ENCODE assay signal across 16 cellular contexts in genomic region chr20:64156136-64156885, GRCh38. TPM values are rescaled to one million over a fixed set of nuclear protein-coding genes. Genes with fewer than 3 reads are reported as not detected.
DNase-seq lines count a peak whose midpoint lies in the region; ATAC-seq and TF ChIP-seq lines count a peak whose summit lies in the region.
"Had no signal": no experiment of that assay in that cellular context is flagged by ENCODE, and none has a peak within 500 bp of the region (broad histone marks: within the 10 kb centered on the region; RNA-seq: fewer than 3 reads in every experiment).

No MANE protein-coding gene starts in this region.

- ATAC-seq in HG03442 (IDR thresholded peaks at IDR 0.05; ENCODE audit: unreplicated experiment), result no peak
- ATAC-seq: activated T-helper 17 cell treated with anti-CD3 and anti-CD28 coated beads, Interleukin-2, amount 50 U/mL, for 72 hours had no signal

- H3K4me1 Mint-ChIP-seq in glutamatergic neuron (ENCODE audit: low read depth, unreplicated experiment), result peaks cover 41% of the 10 kb centered on the region

- H3K4me1 ChIP-seq in breast epithelium, result no peaks in the 10 kb centered on the region

- no peak for TF ChIP-seq POLR2A in breast epithelium (IDR thresholded peaks at IDR 0.05)

- no peaks in the 10 kb centered on the region for H3K36me3 ChIP-seq in breast epithelium

- H3K9me3 ChIP-seq in breast epithelium, result no peaks in the 10 kb centered on the region

- H3K4me3 Mint-ChIP-seq in glutamatergic neuron (ENCODE audit: unreplicated experiment), result peak overlapping the region; percentile 67
- H3K4me3 Mint-ChIP-seq: activated T-helper 17 cell treated with anti-CD3 and anti-CD28 coated beads, Interleukin-2, amount 50 U/mL, for 72 hours; central memory CD8-positive, alpha-beta T cell had no signal

- no peak overlapping the region for H3K27ac ChIP-seq in breast epithelium

- intact Hi-C loops in breast epithelium (cut with DNase I; ENCODE audit: low total_unique reads), result no loop called here

- H3K27ac Mint-ChIP-seq in glutamatergic neuron (ENCODE audit: unreplicated experiment), result peak overlapping the region; percentile 98
- H3K27ac Mint-ChIP-seq: activated T-helper 17 cell treated with anti-CD3 and anti-CD28 coated beads, Interleukin-2, amount 50 U/mL, for 72 hours had no signal

- H3K27me3 Mint-ChIP-seq in glutamatergic neuron (ENCODE audit: unreplicated experiment), result peaks cover 32% of the 10 kb centered on the region

- peaks cover 25% of the 10 kb centered on the region for H3K9me3 Mint-ChIP-seq in glutamatergic neuron (ENCODE audit: unreplicated experiment)
- H3K9me3 Mint-ChIP-seq: activated T-helper 17 cell treated with anti-CD3 and anti-CD28 coated beads, Interleukin-2, amount 50 U/mL, for 72 hours; central memory CD8-positive, alpha-beta T cell had no signal

- no peak overlapping the region for H3K4me3 ChIP-seq in breast epithelium

- peaks cover 2 to 65% of the 10 kb centered on the region in 2 donors for H3K27me3 ChIP-seq in breast epithelium

- DNase-seq in DMS153 (lab: John Stamatoyannopoulos, UW) (peak; percentile 84), NCI-H1417 (lab: John Stamatoyannopoulos, UW) (peak; percentile 67 to 94 (median 86)), NCI-H345 treated with DMSO at 0.1 percent for 48 hours (lab: John Stamatoyannopoulos, UW; ENCODE audit: unreplicated experiment) (peak; percentile 50), glutamatergic neuron (peak; percentile 80), AG08396 (ENCODE audit: low spot score) (no peak), AML-193 (lab: John Stamatoyannopoulos, UW) (no peak), breast epithelium (ENCODE audit: low spot score in 2 of 2) (no peak)
- DNase-seq: foreskin fibroblast, Kasumi-1, NCI-H2171 treated with DMSO at 0.1 percent for 48 hours, SW 1271 had no signal

- H3K36me3 Mint-ChIP-seq in glutamatergic neuron (ENCODE audit: unreplicated experiment), result no peaks in the 10 kb centered on the region

- TF ChIP-seq CTCF in glutamatergic neuron (IDR thresholded peaks at IDR 0.05; ENCODE audit: partially characterized antibody, unreplicated experiment), result no peak
- no peak for TF ChIP-seq CTCF in breast epithelium (IDR thresholded peaks at IDR 0.05)

RNA-seq across cellular contexts. Expression of gene MYT1, which starts 7.9 kb away (rescaled TPM):
- total RNA-seq in glutamatergic neuron (ENCODE audit: unreplicated experiment), result 159 TPM
- total RNA-seq in breast epithelium, result under 1 TPM in 1 of 3 donors, not detected in 2; under 0.01 TPM
- total RNA-seq: myocyte had no signal

RNA-seq across cellular contexts. Expression of gene NPBWR2, which starts 48.9 kb away (rescaled TPM):
- total RNA-seq in glutamatergic neuron (ENCODE audit: unreplicated experiment) (not detected), breast epithelium (not detected)
- total RNA-seq: activated T-helper 17 cell treated with anti-CD3 and anti-CD28 coated beads, Interleukin-2, amount 50 U/mL, for 72 hours; liver; myocyte had no signal

Comparison
In these comparisons a context has a peak if more than half of its experiments do, and no peak if none do; other contexts are left out.
1. DNase-seq: peak in DMS153 (single experiment), NCI-H1417 (3 of 3), NCI-H345 treated with DMSO at 0.1 percent for 48 hours (single experiment) and glutamatergic neuron (single experiment); none in AG08396 (single experiment), AML-193 (0 of 2) and breast epithelium (0 of 2).
2. RNA of gene MYT1, which starts 7.9 kb away (total RNA-seq): 159 TPM in glutamatergic neuron (single experiment); under 0.01 TPM in breast epithelium; every median in the first group is over 100 times any median in the second.